ENCODE assay signal across 13 cellular contexts in genomic region chr4:112147697-112148096, GRCh38. TPM values are rescaled to one million over a fixed set of nuclear protein-coding genes. Genes with fewer than 3 reads are reported as not detected.
DNase-seq lines count a peak whose midpoint lies in the region; ATAC-seq and TF ChIP-seq lines count a peak whose summit lies in the region.
"Had no signal": no experiment of that assay in that cellular context is flagged by ENCODE, and none has a peak within 500 bp of the region (broad histone marks: within the 10 kb centered on the region; RNA-seq: fewer than 3 reads in every experiment).

No MANE protein-coding gene starts in this region.

- H3K27me3 Mint-ChIP-seq in activated naive CD8-positive, alpha-beta T cell = no peaks in the 10 kb centered on the region
- peaks cover 42% of the 10 kb centered on the region for H3K27me3 Mint-ChIP-seq in nephron progenitor cell (ENCODE audit: low read depth, poor library complexity)
- H3K27me3 Mint-ChIP-seq: B cell had no signal

- peak overlapping the region; percentile 99 for H3K27ac Mint-ChIP-seq in activated naive CD8-positive, alpha-beta T cell
- no peak overlapping the region for H3K27ac Mint-ChIP-seq in nephron progenitor cell
- H3K27ac Mint-ChIP-seq: B cell had no signal

- intact Hi-C loops in left ventricle myocardium inferior (cut with micrococcal nuclease) = no loop called here
- intact Hi-C loops in left ventricle myocardium superior (cut with micrococcal nuclease) = loop anchor here (10.0 kb wide), 1 partner anchor 87 kb away; the partner anchor contains the start of gene AP1AR
- intact Hi-C loops in right cardiac atrium (cut with DNase I) = loop anchor here in 2 of 4 donors (5.0 kb wide), 2 partner anchors 40 to 85 kb away; partner anchors contain the start of gene AP1AR (in 2 of the 2)
- intact Hi-C loops in vagina (cut with DNase I) = no loop called here

- DNase-seq in left ventricle myocardium inferior = peak; percentile 18
- no peak for DNase-seq in left ventricle myocardium superior
- peak in 1 of 3 donors; percentile 41 for DNase-seq in right cardiac atrium
- no peak for DNase-seq in vagina (ENCODE audit: extremely low spot score in 2 of 2)
- no peak for DNase-seq in T1000 (lab: John Stamatoyannopoulos, UW)
- no peak for DNase-seq in nephron progenitor cell
- DNase-seq: activated CD8-positive, alpha-beta memory T cell treated with anti-CD3 and anti-CD28 coated beads, Interleukin-2, amount 50 U/mL, for 4 hours; H7; left colon; NCI-H2081 treated with DMSO at 0.1 percent for 48 hours had no signal

- no peak for TF ChIP-seq POLR2A in vagina (IDR thresholded peaks at IDR 0.05)

- H3K36me3 Mint-ChIP-seq in activated naive CD8-positive, alpha-beta T cell = peaks cover 17% of the 10 kb centered on the region
- H3K36me3 Mint-ChIP-seq in nephron progenitor cell (ENCODE audit: low read depth) = no peaks in the 10 kb centered on the region

- no peaks in the 10 kb centered on the region for H3K9me3 Mint-ChIP-seq in activated naive CD8-positive, alpha-beta T cell (ENCODE audit: low read depth)
- H3K9me3 Mint-ChIP-seq in nephron progenitor cell = no peaks in the 10 kb centered on the region

- H3K36me3 ChIP-seq in left ventricle myocardium inferior (no peaks in the 10 kb centered on the region), vagina (no peaks in the 10 kb centered on the region)

- H3K4me1 Mint-ChIP-seq in activated naive CD8-positive, alpha-beta T cell (ENCODE audit: low read depth) = peaks cover 57% of the 10 kb centered on the region
- H3K4me1 Mint-ChIP-seq in nephron progenitor cell = peaks cover 14% of the 10 kb centered on the region

- H3K4me1 ChIP-seq in left ventricle myocardium inferior = peaks cover 73% of the 10 kb centered on the region
- no peaks in the 10 kb centered on the region for H3K4me1 ChIP-seq in right cardiac atrium (ENCODE audit: control insufficient read depth, insufficient read depth, low read length)
- H3K4me1 ChIP-seq in vagina = peaks cover 8% of the 10 kb centered on the region

- peak overlapping the region; percentile 96 for H3K27ac ChIP-seq in left ventricle myocardium inferior (replicated peaks)
- no peak overlapping the region for H3K27ac ChIP-seq in right cardiac atrium (ENCODE audit: low read length)
- H3K27ac ChIP-seq in vagina = peak overlapping the region; percentile 23

- ATAC-seq in left ventricle myocardium superior = no peak
- ATAC-seq in right cardiac atrium = no peak
- ATAC-seq in HG03457 (IDR thresholded peaks at IDR 0.05; ENCODE audit: unreplicated experiment) = no peak
- ATAC-seq: left colon had no signal

- H3K9me3 ChIP-seq in left ventricle myocardium inferior (replicated peaks) (no peaks in the 10 kb centered on the region), right cardiac atrium (ENCODE audit: control insufficient read depth, low read length) (no peaks in the 10 kb centered on the region), vagina (no peaks in the 10 kb centered on the region)

- WGBS in right cardiac atrium = 28% methylated on average over 5 of the region's 5 CpGs

- peak overlapping the region; percentile 79 for H3K4me3 ChIP-seq in left ventricle myocardium inferior
- H3K4me3 ChIP-seq in right cardiac atrium (ENCODE audit: low read length) = peak overlapping the region; percentile 67
- peak overlapping the region in 1 of 2 donors; percentile 89 for H3K4me3 ChIP-seq in vagina

- TF ChIP-seq CTCF in left ventricle myocardium inferior (IDR thresholded peaks at IDR 0.05; ENCODE audit: borderline replicate concordance) (no peak), vagina (IDR thresholded peaks at IDR 0.05) (no peak), nephron progenitor cell (IDR thresholded peaks at IDR 0.05) (no peak)

- peak overlapping the region; percentile 99 for H3K4me3 Mint-ChIP-seq in activated naive CD8-positive, alpha-beta T cell
- H3K4me3 Mint-ChIP-seq in nephron progenitor cell = no peak overlapping the region

- H3K27me3 ChIP-seq in left ventricle myocardium inferior (ENCODE audit: low read depth) (no peaks in the 10 kb centered on the region), right cardiac atrium (ENCODE audit: control insufficient read depth, insufficient read depth) (no peaks in the 10 kb centered on the region), vagina (no peaks in the 10 kb centered on the region)

RNA-seq across cellular contexts. Expression of gene FAM241A, which starts 2.4 kb away (rescaled TPM):
- total RNA-seq in left ventricle myocardium inferior (7.6 TPM), left ventricle myocardium superior (11.3 TPM), right cardiac atrium (1 to 10 TPM; 4.8 to 7.9 (median 7.1) TPM), vagina (3.4 TPM)
- polyA plus RNA-seq in right cardiac atrium = 6.8 TPM
